ENCODE assay signal across 8 cellular contexts in genomic region chr7:54995631-54996340, GRCh38. TPM values are rescaled to one million over a fixed set of nuclear protein-coding genes. Genes with fewer than 3 reads are reported as not detected.
DNase-seq lines count a peak whose midpoint lies in the region; ATAC-seq and TF ChIP-seq lines count a peak whose summit lies in the region.
"Had no signal": no experiment of that assay in that cellular context is flagged by ENCODE, and none has a peak within 500 bp of the region (broad histone marks: within the 10 kb centered on the region; RNA-seq: fewer than 3 reads in every experiment).

No MANE protein-coding gene starts in this region.

- peak; percentile 91 for ATAC-seq in GM18870 (IDR thresholded peaks at IDR 0.05; ENCODE audit: unreplicated experiment)
- ATAC-seq in HG02798 (IDR thresholded peaks at IDR 0.05; ENCODE audit: poor library complexity, unreplicated experiment): peak; percentile 87
- peak; percentile 42 to 74 (median 62) for ATAC-seq in T-cell (replicated peaks in 1 of 4)
- ATAC-seq in memory B cell (ENCODE audit: low read depth): no peak
- no peak for ATAC-seq in left cardiac atrium
- ATAC-seq in right cardiac atrium: no peak

- DNase-seq in T-cell (no peak), memory B cell (ENCODE audit: low spot score in 2 of 2) (no peak), left cardiac atrium (no peak), right cardiac atrium (no peak), transverse colon (no peak)

- H3K27ac Mint-ChIP-seq in T-cell (peak overlapping the region; percentile 65), memory B cell (peak overlapping the region; percentile 3)
- H3K27ac Mint-ChIP-seq: natural killer cell treated with Interleukin-12 subunit alpha and Interleukin-12 subunit beta and Interleukin-15 and Interleukin-18, amount 100 ng/mL, for 72 hours had no signal

- H3K27ac ChIP-seq in right cardiac atrium (ENCODE audit: low read length) (no peak overlapping the region), transverse colon (peak overlapping the region in 1 of 4 donors; percentile 8)

- no peak for TF ChIP-seq POLR2A in transverse colon (IDR thresholded peaks at IDR 0.05)

- intact Hi-C loops in left cardiac atrium (cut with DNase I): no loop called here
- intact Hi-C loops in right cardiac atrium (cut with DNase I): no loop called here
- intact Hi-C loops in transverse colon (cut with DNase I; ENCODE audit: low total_unique reads): no loop called here

- WGBS in right cardiac atrium: 61% methylated on average over 5 of the region's 5 CpGs
- 29 to 32% methylated on average over 5 of the region's 5 CpGs for WGBS in transverse colon (ENCODE audit: low coverage in 1 of 2), 2 donors

- no peaks in the 10 kb centered on the region for H3K27me3 ChIP-seq in right cardiac atrium (ENCODE audit: control insufficient read depth, insufficient read depth)
- H3K27me3 ChIP-seq in transverse colon: no peaks in the 10 kb centered on the region

- peak overlapping the region in 1 of 3 donors; percentile 0 for H3K4me3 Mint-ChIP-seq in T-cell
- H3K4me3 Mint-ChIP-seq in memory B cell: no peak overlapping the region
- H3K4me3 Mint-ChIP-seq: natural killer cell treated with Interleukin-12 subunit alpha and Interleukin-12 subunit beta and Interleukin-15 and Interleukin-18, amount 100 ng/mL, for 72 hours had no signal

- in situ Hi-C loops in transverse colon (cut with MboI; ENCODE audit: low pct_ligation_motif_present in 1 of 4, low pct_unique_long_range_greater_than_20kb in 1 of 4, low sequenced_read_pairs in 3 of 4): no loop called here

- no peaks in the 10 kb centered on the region for H3K36me3 ChIP-seq in transverse colon

- peaks cover 14 to 25% (median 17%) of the 10 kb centered on the region in 3 donors for H3K4me1 Mint-ChIP-seq in T-cell
- H3K4me1 Mint-ChIP-seq in memory B cell: peaks cover 3% of the 10 kb centered on the region

- POLR2A ChIA-PET in T-cell (lab: Charles Lee): no interaction called here

- peaks cover 0 to 3% (median 0%) of the 10 kb centered on the region in 3 donors for H3K9me3 Mint-ChIP-seq in T-cell
- H3K9me3 Mint-ChIP-seq in memory B cell: peaks cover 5% of the 10 kb centered on the region

- no peak for TF ChIP-seq CTCF in transverse colon (IDR thresholded peaks at IDR 0.05)

- no peak for TF ChIP-seq EP300 in transverse colon (IDR thresholded peaks at IDR 0.05; ENCODE audit: low read depth)

- CTCF ChIA-PET in T-cell (lab: Charles Lee): no interaction called here

- H3K4me1 ChIP-seq in right cardiac atrium (ENCODE audit: control insufficient read depth, insufficient read depth, low read length) (no peaks in the 10 kb centered on the region), transverse colon (peaks cover 0 to 5% (median 0%) of the 10 kb centered on the region in 4 donors)

- H3K4me3 ChIP-seq in right cardiac atrium (ENCODE audit: low read length) (no peak overlapping the region), transverse colon (no peak overlapping the region)

- no peaks in the 10 kb centered on the region for H3K9me3 ChIP-seq in right cardiac atrium (ENCODE audit: control insufficient read depth, low read length)
- no peaks in the 10 kb centered on the region for H3K9me3 ChIP-seq in transverse colon

- H3K36me3 Mint-ChIP-seq in T-cell: no peaks in the 10 kb centered on the region
- H3K36me3 Mint-ChIP-seq in memory B cell: no peaks in the 10 kb centered on the region
- H3K36me3 Mint-ChIP-seq: natural killer cell treated with Interleukin-12 subunit alpha and Interleukin-12 subunit beta and Interleukin-15 and Interleukin-18, amount 100 ng/mL, for 72 hours had no signal

- H3K27me3 Mint-ChIP-seq in T-cell (peaks cover 5 to 7% of the 10 kb centered on the region in 2 donors), memory B cell (peaks cover 6% of the 10 kb centered on the region)

RNA-seq across cellular contexts. Expression of gene EGFR, which starts 23.0 kb away (rescaled TPM):
- total RNA-seq in T-cell (under 1 TPM in 3 of 5 donors, not detected in 2; 0.16 to 0.79 (median 0.35) TPM), left cardiac atrium (10 to 100 TPM; 23.3 to 26.6 TPM), right cardiac atrium (10 to 100 TPM; 13.3 to 21.8 (median 15.2) TPM), transverse colon (10 to 100 TPM; 40.0 to 85.7 (median 72.9) TPM)
- 4.2 TPM for polyA plus RNA-seq in right cardiac atrium
- total RNA-seq: natural killer cell treated with Interleukin-12 subunit alpha and Interleukin-12 subunit beta and Interleukin-15 and Interleukin-18, amount 100 ng/mL, for 72 hours had no signal

Comparison
In these comparisons a context has a peak if more than half of its experiments do, and no peak if none do; other contexts are left out.
1. ATAC-seq: peak in GM18870 (single experiment), HG02798 (single experiment) and T-cell (4 of 4); none in memory B cell (single experiment), left cardiac atrium (0 of 2) and right cardiac atrium (0 of 2).
2. RNA of gene EGFR, which starts 23.0 kb away (total RNA-seq): 40.0 to 85.7 TPM in transverse colon, 23.3 to 26.6 TPM in left cardiac atrium and 13.3 to 21.8 TPM in right cardiac atrium; 0.16 to 0.79 TPM in T-cell; every median in the first group is over 4 times any median in the second.